ENCODE assay signal across 11 cellular contexts in the genomic region with DNA sequence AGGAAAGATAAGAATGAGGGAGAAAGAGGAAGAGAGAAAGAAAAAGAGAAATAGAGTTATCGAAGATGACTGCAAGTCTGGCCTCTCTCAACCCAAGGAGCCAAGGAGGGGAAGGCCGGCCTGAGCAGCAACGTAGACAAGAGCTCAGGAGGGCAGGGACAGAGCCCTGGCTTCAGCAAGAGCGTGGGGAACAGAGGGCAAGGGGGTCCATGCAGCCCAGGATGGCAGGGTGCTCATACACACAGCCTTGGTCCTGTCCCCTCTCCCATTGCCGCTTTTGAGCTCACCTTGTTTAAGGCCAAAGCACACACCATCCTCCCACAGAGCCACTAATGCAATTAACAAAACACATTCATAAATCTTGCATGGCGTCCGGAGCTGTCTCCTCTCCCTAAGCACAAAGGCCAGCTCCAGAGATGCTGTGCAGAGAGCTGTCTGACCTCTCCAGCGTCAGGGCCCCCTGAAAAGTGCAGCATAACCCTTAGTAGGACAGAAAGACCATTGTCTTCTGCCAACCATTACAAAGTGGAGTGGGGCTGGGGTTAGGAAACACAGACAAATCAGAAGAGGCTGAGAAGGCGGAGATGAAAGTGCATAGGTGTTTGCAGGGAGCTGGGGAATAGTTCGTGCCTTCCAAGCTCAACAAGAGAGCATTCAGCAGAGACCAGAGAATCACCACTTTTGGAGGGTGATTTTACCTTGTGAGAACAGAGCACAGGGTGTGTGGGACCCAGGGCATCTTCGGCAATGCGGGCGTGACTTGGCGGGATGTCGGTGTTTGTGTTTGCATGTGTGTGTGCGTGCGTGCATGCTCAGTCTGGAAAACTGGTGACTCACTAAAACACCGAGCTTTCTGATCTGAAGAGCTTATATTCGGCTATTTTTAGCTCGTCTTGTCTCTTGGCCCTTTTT. TPM values are rescaled to one million over a fixed set of nuclear protein-coding genes. Genes with fewer than 3 reads are reported as not detected.
A peak's percentile ranks its signal among the peaks of the same experiment; 100 is the strongest.
DNase-seq lines count a peak whose midpoint lies in the region; ATAC-seq and TF ChIP-seq lines count a peak whose summit lies in the region.
"Had no signal": no experiment of that assay in that cellular context is flagged by ENCODE, and none has a peak within 500 bp of the region (broad histone marks: within the 10 kb centered on the region; RNA-seq: fewer than 3 reads in every experiment).

No MANE protein-coding gene starts in this region.

- no peak for TF ChIP-seq CTCF in right atrium auricular region (IDR thresholded peaks at IDR 0.05)
- TF ChIP-seq CTCF in cardiac fibroblast (IDR thresholded peaks at IDR 0.05; ENCODE audit: low read depth, low read length): no peak

- ATAC-seq in left ventricle myocardium superior: no peak
- no peak for ATAC-seq in GM18868 (IDR thresholded peaks at IDR 0.05; ENCODE audit: unreplicated experiment)
- ATAC-seq: stimulated activated naive B cell treated with anti-CD40 and anti-IgM and Interleukin-4, amounts not matched to agents 10 μg/mL and 1 μg/mL and 100 μg/mL, for 72 hours had no signal

- H3K4me1 ChIP-seq in right atrium auricular region (peaks cover 0 to 63% of the 10 kb centered on the region in 2 donors), muscle layer of colon (ENCODE audit: insufficient read depth, low read length) (peaks cover 72% of the 10 kb centered on the region)

- no peaks in the 10 kb centered on the region for H3K9me3 ChIP-seq in right atrium auricular region
- no peaks in the 10 kb centered on the region for H3K9me3 ChIP-seq in muscle layer of colon (ENCODE audit: low read length)

- H3K4me3 ChIP-seq in right atrium auricular region (no peak overlapping the region), cardiac fibroblast (replicated peaks in 1 of 2; ENCODE audit: low read depth in 2 of 2, low read length in 2 of 2) (no peak overlapping the region), muscle layer of colon (ENCODE audit: low read depth in 1 of 2, low read length in 2 of 2) (peak overlapping the region in 1 of 2 donors; percentile 3)

- H3K36me3 ChIP-seq in right atrium auricular region (no peaks in the 10 kb centered on the region), muscle layer of colon (ENCODE audit: insufficient read depth, low read length) (no peaks in the 10 kb centered on the region)

- H3K27ac ChIP-seq in right atrium auricular region: peak overlapping the region; percentile 37 to 71
- H3K27ac ChIP-seq in muscle layer of colon (ENCODE audit: low read depth, low read length): peak overlapping the region; percentile 67

- H3K27me3 ChIP-seq in right atrium auricular region: no peaks in the 10 kb centered on the region
- H3K27me3 ChIP-seq in muscle layer of colon (ENCODE audit: control insufficient read depth in 1 of 2, insufficient read depth in 2 of 2, low read length in 2 of 2): no peaks in the 10 kb centered on the region

- intact Hi-C loops in left ventricle myocardium superior (cut with micrococcal nuclease): loop anchor here (10.0 kb wide), 1 partner anchor 116 kb away; no protein-coding TSS in a partner anchor

- no peak for DNase-seq in right atrium auricular region (ENCODE audit: low spot score)
- no peak for DNase-seq in left ventricle myocardium superior
- DNase-seq in cardiac fibroblast (ENCODE audit: low read depth in 2 of 2): peak; percentile 56 to 83
- DNase-seq in midbrain (lab: John Stamatoyannopoulos, UW): no peak
- no peak for DNase-seq in stimulated activated CD4-positive, alpha-beta T cell treated with anti-CD3 and anti-CD28 coated beads, Interleukin-4, amount 100 ng/mL, for 24 hours
- DNase-seq in NCI-H1105 treated with DMSO at 0.1 percent for 48 hours (lab: John Stamatoyannopoulos, UW): no peak
- DNase-seq: C1 segment of cervical spinal cord; small intestine; stimulated activated naive B cell treated with anti-CD40 and anti-IgM and Interleukin-4, amounts not matched to agents 10 μg/mL and 1 μg/mL and 100 μg/mL, for 72 hours had no signal

- H3K9ac ChIP-seq in muscle layer of colon (ENCODE audit: low read length): no peak overlapping the region

RNA-seq across cellular contexts. Expression of a gene that starts 28.2 kb away (rescaled TPM):
- total RNA-seq in right atrium auricular region (10 to 100 TPM; 28.5 to 38.1 TPM), left ventricle myocardium superior (18.3 TPM)

Comparison
In these comparisons a context has a peak if more than half of its experiments do, and no peak if none do; other contexts are left out.
1. DNase-seq: peak in cardiac fibroblast (2 of 2); none in right atrium auricular region (single experiment), left ventricle myocardium superior (single experiment), midbrain (single experiment), stimulated activated CD4-positive, alpha-beta T cell treated with anti-CD3 and anti-CD28 coated beads, Interleukin-4, amount 100 ng/mL, for 24 hours (single experiment) and NCI-H1105 treated with DMSO at 0.1 percent for 48 hours (single experiment).